19 cellular contexts compared by ENCODE assay signal in genomic region chr12:67436230-67436629, GRCh38.
"Had no signal": no experiment of that assay in that cellular context is flagged by ENCODE, and none has a peak within 500 bp of the region (broad histone marks: within the 10 kb centered on the region; RNA-seq: fewer than 3 reads in every experiment).

No MANE protein-coding gene starts in this region.

- DNase-seq: activated CD4-positive, alpha-beta memory T cell treated with anti-CD3 and anti-CD28 coated beads, Interleukin-2, amount 10 ng/mL, durations not matched to agents 7 days and 5 days; activated CD4-positive, alpha-beta T cell treated with anti-CD3 and anti-CD28 coated beads for 36 hours; activated T-cell treated with anti-CD3 and anti-CD28 coated beads, Interleukin-2, amount 50 U/mL, for 24 hours; adrenal gland; caudate nucleus; cortex of kidney; effector memory CD4-positive, alpha-beta T cell; foreskin melanocyte; head of caudate nucleus; left colon; lower lobe of right lung; naive thymus-derived CD4-positive, alpha-beta T cell; stimulated activated CD4-positive, alpha-beta T cell treated with anti-CD3 and anti-CD28 coated beads, Interleukin-15, amount 100 ng/mL, for 24 hours; stimulated activated CD4-positive, alpha-beta T cell treated with anti-CD3 and anti-CD28 coated beads, Interleukin-4, amount 100 ng/mL, for 1 hour; stimulated activated naive B cell treated with anti-CD40 and anti-IgM and Interleukin-4, amounts not matched to agents 10 μg/mL and 1 μg/mL and 100 μg/mL, for 72 hours; T-helper 2 cell had no signal

- ATAC-seq: activated CD4-positive, alpha-beta T cell treated with anti-CD3 and anti-CD28 coated beads for 36 hours; lower lobe of right lung; naive thymus-derived CD4-positive, alpha-beta T cell; stimulated activated naive B cell treated with anti-CD40 and anti-IgM and Interleukin-4, amounts not matched to agents 10 μg/mL and 1 μg/mL and 100 μg/mL, for 72 hours had no signal

- H2AFZ ChIP-seq: parathyroid adenoma had no signal

- H3K27me3 ChIP-seq: adrenal gland, tibial nerve, vagina had no signal

- H3K79me2 ChIP-seq: parathyroid adenoma had no signal

- H3K9me3 ChIP-seq: adrenal gland, lower lobe of right lung, tibial nerve, vagina had no signal

- H3K9ac ChIP-seq: parathyroid adenoma had no signal

- H3K36me3 ChIP-seq: adrenal gland, lower lobe of right lung, tibial nerve, vagina had no signal

- H3K4me3 ChIP-seq: adrenal gland, lower lobe of right lung, tibial nerve, vagina had no signal

- H3K27ac ChIP-seq: adrenal gland, lower lobe of right lung, parathyroid adenoma had no signal
